In genomic region chr13:21176982-21177284, GRCh38 we compare ENCODE assay signal across 9 cellular contexts. TPM values are rescaled to one million over a fixed set of nuclear protein-coding genes. Genes with fewer than 3 reads are reported as not detected.
A peak's percentile ranks its signal among the peaks of the same experiment; 100 is the strongest.
DNase-seq lines count a peak whose midpoint lies in the region; ATAC-seq, FAIRE-seq and TF ChIP-seq lines count a peak whose summit lies in the region.
"Had no signal": no experiment of that assay in that cellular context is flagged by ENCODE, and none has a peak within 500 bp of the region (broad histone marks: within the 10 kb centered on the region; RNA-seq: fewer than 3 reads in every experiment).

No MANE protein-coding gene starts in this region.

- H3K9me3 ChIP-seq in left ventricle myocardium inferior (replicated peaks) (no peaks in the 10 kb centered on the region), small intestine (ENCODE audit: control insufficient read depth, low read depth) (no peaks in the 10 kb centered on the region)

- H3K36me3 ChIP-seq in left ventricle myocardium inferior (no peaks in the 10 kb centered on the region), small intestine (ENCODE audit: control insufficient read depth in 2 of 2, insufficient read depth in 2 of 2, low read length in 2 of 2) (no peaks in the 10 kb centered on the region)

- 0 to 1% (median 0%) methylated on average over 26 of the region's 26 CpGs for WGBS in small intestine, 3 donors

- peaks cover 28% of the 10 kb centered on the region for H3K4me1 ChIP-seq in left ventricle myocardium inferior
- H3K4me1 ChIP-seq in small intestine (ENCODE audit: control insufficient read depth in 2 of 2, insufficient read depth in 1 of 2, low read depth in 1 of 2, low read length in 1 of 2): peaks cover 3 to 8% of the 10 kb centered on the region in 2 donors

- H3K27me3 ChIP-seq in left ventricle myocardium inferior (ENCODE audit: low read depth): no peaks in the 10 kb centered on the region
- H3K27me3 ChIP-seq in small intestine (ENCODE audit: control insufficient read depth in 2 of 2, insufficient read depth in 2 of 2, low read length in 2 of 2): no peaks in the 10 kb centered on the region

- TF ChIP-seq CTCF in left ventricle myocardium inferior (IDR thresholded peaks at IDR 0.05; ENCODE audit: borderline replicate concordance) (no peak), GM13976 (IDR thresholded peaks at IDR 0.05; ENCODE audit: borderline replicate concordance, control extremely low read depth, extremely low read depth, insufficient read depth, missing control alignments) (no peak)

- H3K4me3 ChIP-seq in left ventricle myocardium inferior (peak overlapping the region; percentile 99), small intestine (ENCODE audit: low read depth in 1 of 2, low read length in 2 of 2) (peak overlapping the region; percentile 74 to 83)

- intact Hi-C loops in left ventricle myocardium inferior (cut with micrococcal nuclease): no loop called here

- FAIRE-seq in small intestine (lab: Jason Lieb, UNC): no peak
- FAIRE-seq: islet of Langerhans had no signal

- H3K27ac ChIP-seq in left ventricle myocardium inferior (replicated peaks): peak overlapping the region; percentile 99
- H3K27ac ChIP-seq in small intestine (ENCODE audit: low read depth in 1 of 2, low read length in 1 of 2): peak overlapping the region; percentile 95 to 96

- in situ Hi-C loops in GM13976 (cut with MboI; ENCODE audit: low sequenced_read_pairs, unreplicated experiment): no loop called here

- DNase-seq in stimulated activated CD4-positive, alpha-beta T cell treated with anti-CD3 and anti-CD28 coated beads, Interleukin-12 subunit alpha, Interleukin-12 subunit beta, amount 100 ng/mL, for 48 hours (ENCODE audit: low read depth in 2 of 3, low spot score in 1 of 3): peak in 2 of 3 donors; percentile 3 to 8
- DNase-seq in stimulated activated CD4-positive, alpha-beta T cell treated with anti-CD3 and anti-CD28 coated beads, Interleukin-4, amount 100 ng/mL, for 4 hours: no peak
- DNase-seq in activated CD4-positive, alpha-beta T cell treated with anti-CD3 and anti-CD28 coated beads, Interleukin-2, amount 50 U/mL, for 4 hours: peak; percentile 21 to 35
- DNase-seq in left ventricle myocardium inferior (no peak), small intestine (no peak), activated gamma-delta T cell treated with Interleukin-2 at 50 U/mL for 16 hours (no peak), GM13976 (ENCODE audit: low spot score) (no peak)

- ATAC-seq in HG03045 (IDR thresholded peaks at IDR 0.05; ENCODE audit: unreplicated experiment): peak; percentile 34

RNA-seq across cellular contexts. Expression of gene MRPL57, which starts 0.5 kb away (rescaled TPM):
- 24.6 TPM for total RNA-seq in left ventricle myocardium inferior
- polyA plus RNA-seq in small intestine: 10 to 100 TPM; 22.2 to 27.7 (median 25.3) TPM

RNA-seq across cellular contexts. Expression of gene SKA3, which starts 0.6 kb away (rescaled TPM):
- 0.60 TPM for total RNA-seq in left ventricle myocardium inferior
- 1 to 10 TPM in 1 of 3 donors, under 1 TPM in 1, not detected in 1; 0.89 to 9.0 TPM for polyA plus RNA-seq in small intestine

RNA-seq across cellular contexts. Expression of gene SAP18, which starts 37.0 kb away (rescaled TPM):
- 281 TPM for total RNA-seq in left ventricle myocardium inferior
- polyA plus RNA-seq in small intestine: 100 to 1,000 TPM in 1 of 3 donors, 10 to 100 TPM in 2; 69.1 to 103 (median 86.2) TPM

Comparison
In these comparisons a context has a peak if more than half of its experiments do, and no peak if none do; other contexts are left out.
1. DNase-seq: peak in stimulated activated CD4-positive, alpha-beta T cell treated with anti-CD3 and anti-CD28 coated beads, Interleukin-12 subunit alpha, Interleukin-12 subunit beta, amount 100 ng/mL, for 48 hours (2 of 3) and activated CD4-positive, alpha-beta T cell treated with anti-CD3 and anti-CD28 coated beads, Interleukin-2, amount 50 U/mL, for 4 hours (2 of 2); none in stimulated activated CD4-positive, alpha-beta T cell treated with anti-CD3 and anti-CD28 coated beads, Interleukin-4, amount 100 ng/mL, for 4 hours (0 of 2), left ventricle myocardium inferior (single experiment), small intestine (single experiment), activated gamma-delta T cell treated with Interleukin-2 at 50 U/mL for 16 hours (single experiment) and GM13976 (single experiment).